8 cellular contexts compared by ENCODE assay signal in the genomic region with DNA sequence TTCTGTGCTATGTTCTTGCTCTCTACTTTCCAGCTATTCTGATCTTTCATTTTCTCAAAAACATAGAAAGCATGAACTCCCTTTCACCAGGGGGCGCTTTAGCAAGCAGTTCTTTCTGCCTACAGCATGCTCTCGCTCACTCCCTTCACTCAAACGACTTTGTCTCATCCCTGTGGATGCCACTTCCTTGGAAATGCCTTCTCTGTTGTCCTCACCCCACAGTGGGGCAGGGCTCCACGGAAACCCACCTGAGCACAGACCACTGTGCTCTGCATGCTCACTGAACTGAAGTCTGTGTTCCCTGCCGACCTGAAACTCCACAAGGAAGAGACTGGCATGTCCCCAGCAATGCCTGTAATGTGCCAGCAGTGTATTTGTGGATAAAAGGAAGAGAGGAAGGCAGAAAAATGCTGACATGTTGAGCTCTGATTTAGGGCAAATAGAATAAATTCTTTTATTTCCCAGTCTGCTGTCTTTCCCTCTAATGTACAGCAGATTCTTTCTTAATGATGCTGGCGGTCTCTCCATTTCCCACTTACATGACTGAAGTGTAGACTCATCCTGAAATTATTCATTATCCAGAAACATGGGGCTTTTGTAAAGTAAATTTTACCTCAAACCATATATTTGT. TPM values are rescaled to one million over a fixed set of nuclear protein-coding genes. Genes with fewer than 3 reads are reported as not detected.
DNase-seq lines count a peak whose midpoint lies in the region; ATAC-seq and TF ChIP-seq lines count a peak whose summit lies in the region.

No MANE protein-coding gene starts in this region.

- no peak overlapping the region for H3K27ac Mint-ChIP-seq in activated naive CD4-positive, alpha-beta T cell treated with anti-CD3 and anti-CD28 coated beads for 36 hours
- no peak overlapping the region for H3K27ac Mint-ChIP-seq in activated naive CD8-positive, alpha-beta T cell treated with anti-CD3 and anti-CD28 coated beads, Interleukin-2, amount 50 U/mL, for 24 hours

- H3K27ac ChIP-seq in left ventricle myocardium inferior (replicated peaks) (no peak overlapping the region), spleen (no peak overlapping the region)

- peaks cover 40% of the 10 kb centered on the region for H3K27me3 Mint-ChIP-seq in activated naive CD4-positive, alpha-beta T cell treated with anti-CD3 and anti-CD28 coated beads for 36 hours (ENCODE audit: low read depth)
- peaks cover 41% of the 10 kb centered on the region for H3K27me3 Mint-ChIP-seq in activated naive CD8-positive, alpha-beta T cell treated with anti-CD3 and anti-CD28 coated beads, Interleukin-2, amount 50 U/mL, for 24 hours

- ATAC-seq in activated naive CD8-positive, alpha-beta T cell treated with anti-CD3 and anti-CD28 coated beads, Interleukin-2, amount 50 U/mL, for 24 hours = no peak
- no peak for ATAC-seq in GM21619 (IDR thresholded peaks at IDR 0.05; ENCODE audit: unreplicated experiment)

- H3K4me1 ChIP-seq in left ventricle myocardium inferior = peaks cover 4% of the 10 kb centered on the region
- peaks cover 7 to 13% (median 9%) of the 10 kb centered on the region in 6 donors for H3K4me1 ChIP-seq in spleen

- DNase-seq in activated naive CD4-positive, alpha-beta T cell treated with anti-CD3 and anti-CD28 coated beads for 36 hours = peak; percentile 52
- DNase-seq in activated naive CD4-positive, alpha-beta T cell (lab: John Stamatoyannopoulos, UW) = no peak
- DNase-seq in NCI-H1694 treated with DMSO at 0.1 percent for 48 hours (lab: John Stamatoyannopoulos, UW) (peak; percentile 42), left ventricle myocardium inferior (no peak), spleen (no peak)
- peak; percentile 37 for DNase-seq in activated naive CD8-positive, alpha-beta T cell treated with anti-CD3 and anti-CD28 coated beads, Interleukin-2, amount 50 U/mL, for 24 hours
- DNase-seq in activated effector memory CD4-positive, alpha-beta T cell treated with Interleukin-2 at 50 U/mL for 16 hours = no peak

- H3K36me3 ChIP-seq in left ventricle myocardium inferior = no peaks in the 10 kb centered on the region
- H3K36me3 ChIP-seq in spleen = no peaks in the 10 kb centered on the region

- H3K27me3 ChIP-seq in left ventricle myocardium inferior (ENCODE audit: low read depth) (peaks cover 47% of the 10 kb centered on the region), spleen (replicated peaks in 1 of 7) (peaks cover 2 to 56% (median 24%) of the 10 kb centered on the region in 7 donors)

- CTCF ChIA-PET in activated naive CD4-positive, alpha-beta T cell treated with anti-CD3 and anti-CD28 coated beads for 36 hours (lab: Charles Lee) = interaction anchor here (0.6 to 1.0 kb wide), 4 partner anchors 22 to 1040 kb away, joined by 3 to 4 read pairs (median 4); no protein-coding TSS in a partner anchor

- TF ChIP-seq POLR2A in spleen (IDR thresholded peaks at IDR 0.05) = no peak

- intact Hi-C loops in activated naive CD4-positive, alpha-beta T cell treated with anti-CD3 and anti-CD28 coated beads for 36 hours (cut with micrococcal nuclease) = no loop called here
- intact Hi-C loops in left ventricle myocardium inferior (cut with micrococcal nuclease) = no loop called here
- intact Hi-C loops in spleen (cut with DNase I; ENCODE audit: low total_unique reads) = loop anchor here (10.0 kb wide), 1 partner anchor 180 kb away; no protein-coding TSS in a partner anchor

- H3K4me3 ChIP-seq in left ventricle myocardium inferior (no peak overlapping the region), spleen (no peak overlapping the region)

- 29 to 36% (median 34%) methylated on average over 6 of the region's 6 CpGs for WGBS in spleen, 5 donors

- H3K36me3 Mint-ChIP-seq in activated naive CD4-positive, alpha-beta T cell treated with anti-CD3 and anti-CD28 coated beads for 36 hours (ENCODE audit: low read depth) = no peaks in the 10 kb centered on the region
- H3K36me3 Mint-ChIP-seq in activated naive CD8-positive, alpha-beta T cell treated with anti-CD3 and anti-CD28 coated beads, Interleukin-2, amount 50 U/mL, for 24 hours (ENCODE audit: low read depth) = no peaks in the 10 kb centered on the region

- H3K9me3 ChIP-seq in left ventricle myocardium inferior (replicated peaks) = peaks cover 10% of the 10 kb centered on the region
- H3K9me3 ChIP-seq in spleen = peaks cover 0 to 11% (median under 1%) of the 10 kb centered on the region in 8 donors

- peaks cover 4% of the 10 kb centered on the region for H3K4me1 Mint-ChIP-seq in activated naive CD4-positive, alpha-beta T cell treated with anti-CD3 and anti-CD28 coated beads for 36 hours (ENCODE audit: low read depth)
- H3K4me1 Mint-ChIP-seq in activated naive CD8-positive, alpha-beta T cell treated with anti-CD3 and anti-CD28 coated beads, Interleukin-2, amount 50 U/mL, for 24 hours = peaks cover 4% of the 10 kb centered on the region

- peak; percentile 57 for TF ChIP-seq CTCF in left ventricle myocardium inferior (IDR thresholded peaks at IDR 0.05; ENCODE audit: borderline replicate concordance)
- peak in 7 of 11 experiments; percentile 7 to 38 (median 24) for TF ChIP-seq CTCF in spleen (IDR thresholded peaks at IDR 0.05 in 8 of 11, conservative IDR thresholded peaks at IDR 0.05 in 3 of 11)

- H3K9me3 Mint-ChIP-seq in activated naive CD4-positive, alpha-beta T cell treated with anti-CD3 and anti-CD28 coated beads for 36 hours = no peaks in the 10 kb centered on the region
- no peaks in the 10 kb centered on the region for H3K9me3 Mint-ChIP-seq in activated naive CD8-positive, alpha-beta T cell treated with anti-CD3 and anti-CD28 coated beads, Interleukin-2, amount 50 U/mL, for 24 hours

- no peak overlapping the region for H3K4me3 Mint-ChIP-seq in activated naive CD4-positive, alpha-beta T cell treated with anti-CD3 and anti-CD28 coated beads for 36 hours
- H3K4me3 Mint-ChIP-seq in activated naive CD8-positive, alpha-beta T cell treated with anti-CD3 and anti-CD28 coated beads, Interleukin-2, amount 50 U/mL, for 24 hours = no peak overlapping the region

RNA-seq across cellular contexts. Expression of a gene that starts 4.9 kb away (rescaled TPM):
- not detected for total RNA-seq in activated naive CD4-positive, alpha-beta T cell treated with anti-CD3 and anti-CD28 coated beads for 36 hours
- 0.74 TPM for total RNA-seq in left ventricle myocardium inferior
- 10 to 100 TPM in 1 of 7 donors, 1 to 10 TPM in 6; 2.5 to 15.6 (median 7.2) TPM for total RNA-seq in spleen
- 1 to 10 TPM in 1 of 3 donors, under 1 TPM in 2; 0.65 to 1.8 (median 0.70) TPM for polyA plus RNA-seq in spleen

Comparison
In these comparisons a context has a peak if more than half of its experiments do, and no peak if none do; other contexts are left out.
1. DNase-seq: peak in activated naive CD4-positive, alpha-beta T cell treated with anti-CD3 and anti-CD28 coated beads for 36 hours (single experiment), NCI-H1694 treated with DMSO at 0.1 percent for 48 hours (single experiment) and activated naive CD8-positive, alpha-beta T cell treated with anti-CD3 and anti-CD28 coated beads, Interleukin-2, amount 50 U/mL, for 24 hours (single experiment); none in activated naive CD4-positive, alpha-beta T cell (0 of 4), left ventricle myocardium inferior (single experiment), spleen (single experiment) and activated effector memory CD4-positive, alpha-beta T cell treated with Interleukin-2 at 50 U/mL for 16 hours (single experiment).